11 cellular contexts compared by ENCODE assay signal in genomic region chr2:217928324-217929293, GRCh38.
DNase-seq lines count a peak whose midpoint lies in the region; FAIRE-seq and TF ChIP-seq lines count a peak whose summit lies in the region.
"Had no signal": no experiment of that assay in that cellular context is flagged by ENCODE, and none has a peak within 500 bp of the region (broad histone marks: within the 10 kb centered on the region; RNA-seq: fewer than 3 reads in every experiment).

No MANE protein-coding gene starts in this region.

- H3K4me3 ChIP-seq in endothelial cell of umbilical vein (replicated peaks in 1 of 3; ENCODE audit: insufficient read depth in 1 of 3, low read depth in 1 of 3, low read length in 3 of 3) (no peak overlapping the region), HAP-1 (no peak overlapping the region)

- H3K4me1 ChIP-seq in endothelial cell of umbilical vein (ENCODE audit: control insufficient read depth, extremely low read depth, insufficient read depth, low read length): peaks cover 15% of the 10 kb centered on the region
- H3K4me1 ChIP-seq in HAP-1: no peaks in the 10 kb centered on the region

- dilution Hi-C loops in endothelial cell of umbilical vein (cut with MboI; ENCODE audit: extremely low pct_ligation_motif_present, low sequenced_read_pairs): no loop called here

- H3K36me3 ChIP-seq in endothelial cell of umbilical vein (ENCODE audit: control insufficient read depth in 2 of 2, extremely low read depth in 1 of 2, insufficient read depth in 2 of 2, low read length in 2 of 2) (no peaks in the 10 kb centered on the region), HAP-1 (replicated peaks) (no peaks in the 10 kb centered on the region)

- BruUV-seq in endothelial cell of umbilical vein (replicated peaks; lab: Mats Ljungman, UMichigan): no TSS peak

- no peaks in the 10 kb centered on the region for H4K20me1 ChIP-seq in endothelial cell of umbilical vein (replicated peaks; ENCODE audit: control insufficient read depth, extremely low read depth, insufficient read depth, low read length)

- H3K27me3 ChIP-seq in endothelial cell of umbilical vein (ENCODE audit: control insufficient read depth in 2 of 2, insufficient read depth in 2 of 2, low read length in 2 of 2) (no peaks in the 10 kb centered on the region), HAP-1 (ENCODE audit: low read depth) (no peaks in the 10 kb centered on the region)

- H3K9me1 ChIP-seq in endothelial cell of umbilical vein (replicated peaks; ENCODE audit: control insufficient read depth, extremely low read depth, insufficient read depth, low read length): no peaks in the 10 kb centered on the region

- DNase-seq in NCI-H2196 (lab: John Stamatoyannopoulos, UW; ENCODE audit: unreplicated experiment) (peak; percentile 88), endothelial cell of umbilical vein (ENCODE audit: low read depth, low spot score) (peak; percentile 33), osteocyte (ENCODE audit: extremely low spot score, unreplicated experiment) (no peak), HT-29 (ENCODE audit: low spot score) (no peak), HAP-1 (ENCODE audit: low spot score in 2 of 2) (no peak)
- no peak for DNase-seq in stimulated activated CD4-positive, alpha-beta T cell treated with anti-CD3 and anti-CD28 coated beads, Interleukin-4, amount 100 ng/mL, for 24 hours
- DNase-seq in activated CD8-positive, alpha-beta memory T cell treated with anti-CD3 and anti-CD28 coated beads, Interleukin-2, amount 50 U/mL, for 48 hours: no peak
- DNase-seq: DND-41, immature natural killer cell had no signal

- TF ChIP-seq CTCF in C4-2B (conservative IDR thresholded peaks at IDR 0.05) (no peak), endothelial cell of umbilical vein (IDR thresholded peaks at IDR 0.05; ENCODE audit: extremely low read depth in 1 of 2, insufficient read depth in 1 of 2, low read depth in 1 of 2, low read length in 2 of 2) (no peak), osteocyte (IDR thresholded peaks at IDR 0.05) (no peak)

- no peak for TF ChIP-seq POLR2A in endothelial cell of umbilical vein (IDR thresholded peaks at IDR 0.05; ENCODE audit: low read depth, low read length)

- H3K9me3 ChIP-seq in endothelial cell of umbilical vein (replicated peaks; ENCODE audit: control insufficient read depth, insufficient read depth, low read length) (no peaks in the 10 kb centered on the region), HAP-1 (no peaks in the 10 kb centered on the region)

- no peaks in the 10 kb centered on the region for H3K36me3 Mint-ChIP-seq in osteocyte (ENCODE audit: unreplicated experiment)
- H3K36me3 Mint-ChIP-seq: immature natural killer cell had no signal

- peaks cover 69% of the 10 kb centered on the region for H3K4me1 Mint-ChIP-seq in osteocyte (ENCODE audit: unreplicated experiment)

- H3K9ac ChIP-seq in endothelial cell of umbilical vein (replicated peaks; ENCODE audit: extremely low read depth, insufficient read depth, low read length): no peak overlapping the region

- H3K4me2 ChIP-seq in endothelial cell of umbilical vein (ENCODE audit: insufficient read depth, low read length): no peak overlapping the region

- CTCF ChIA-PET in endothelial cell of umbilical vein (lab: Charles Lee): interaction anchor here (0.7 to 1.5 kb wide), 4 partner anchors 15 to 61 kb away, joined by 3 to 5 read pairs (median 4); no protein-coding TSS in a partner anchor

- intact Hi-C loops in endothelial cell of umbilical vein (cut with micrococcal nuclease): no loop called here

- in situ Hi-C loops in HAP-1 (cut with MboI; ENCODE audit: low sequenced_read_pairs): no loop called here

- no peak overlapping the region for H3K4me3 Mint-ChIP-seq in osteocyte (ENCODE audit: unreplicated experiment)
- H3K4me3 Mint-ChIP-seq: immature natural killer cell; T-helper 1 cell treated with Interleukin-12 subunit alpha and Interleukin-12 subunit beta and Interleukin-4 antibody, amounts not matched to agents 30 μg/mL and 1 μg/mL, for 36 hours had no signal

- POLR2A ChIA-PET in endothelial cell of umbilical vein (lab: Charles Lee): interaction anchor here (0.7 kb wide), 1 partner anchor 1459 kb away, joined by 3 read pairs; no protein-coding TSS in a partner anchor

- 0 out of 2 replicates have a peak overlapping the region, but pooled peaks have one; percentile 10 for H3K27ac ChIP-seq in C4-2B
- H3K27ac ChIP-seq in endothelial cell of umbilical vein (ENCODE audit: insufficient read depth, low read depth, low read length): peak overlapping the region; percentile 26

- no peaks in the 10 kb centered on the region for H3K79me2 ChIP-seq in endothelial cell of umbilical vein (ENCODE audit: control insufficient read depth, insufficient read depth, low read length)

- H3K9me3 Mint-ChIP-seq in osteocyte (ENCODE audit: unreplicated experiment): no peaks in the 10 kb centered on the region
- H3K9me3 Mint-ChIP-seq: immature natural killer cell; T-helper 1 cell treated with Interleukin-12 subunit alpha and Interleukin-12 subunit beta and Interleukin-4 antibody, amounts not matched to agents 30 μg/mL and 1 μg/mL, for 36 hours had no signal

- H3K27ac Mint-ChIP-seq in osteocyte (ENCODE audit: unreplicated experiment): peak overlapping the region; percentile 81
- H3K27ac Mint-ChIP-seq: immature natural killer cell; T-helper 1 cell treated with Interleukin-12 subunit alpha and Interleukin-12 subunit beta and Interleukin-4 antibody, amounts not matched to agents 30 μg/mL and 1 μg/mL, for 36 hours had no signal

- peak overlapping the region; percentile 58 for H2AFZ ChIP-seq in endothelial cell of umbilical vein (ENCODE audit: low read depth, low read length)

- H3K27me3 Mint-ChIP-seq in osteocyte (ENCODE audit: unreplicated experiment): no peaks in the 10 kb centered on the region

- peak; percentile 62 for FAIRE-seq in endothelial cell of umbilical vein (lab: Jason Lieb, UNC)

TF ChIP-seq in endothelial cell of umbilical vein, 7 proteins besides CTCF, POLR2A, EP300 and RAD21:
- TF ChIP-seq MYC (IDR thresholded peaks at IDR 0.05; ENCODE audit: low read depth, low read length): no peak
- TF ChIP-seq JUN (IDR thresholded peaks at IDR 0.05; ENCODE audit: borderline replicate concordance, insufficient read depth, insufficient read length, low read depth): no peak
- TF ChIP-seq GATA2 (IDR thresholded peaks at IDR 0.05; ENCODE audit: insufficient read depth, insufficient read length, low read depth, low read length): no peak
- TF ChIP-seq EZH2 (IDR thresholded peaks at IDR 0.05; ENCODE audit: borderline replicate concordance, low read depth, low read length, severe bottlenecking): no peak
- no peak for TF ChIP-seq POLR2AphosphoS5 (IDR thresholded peaks at IDR 0.05; ENCODE audit: insufficient read depth, low read depth, low read length)
- TF ChIP-seq MAX (IDR thresholded peaks at IDR 0.05; ENCODE audit: insufficient read depth, insufficient read length): no peak
- no peak for TF ChIP-seq FOS (IDR thresholded peaks at IDR 0.05; ENCODE audit: borderline replicate concordance, insufficient read depth, low read length)
TF ChIP-seq in endothelial cell of umbilical vein: peak in this region for 0.

Comparison
In these comparisons a context has a peak if more than half of its experiments do, and no peak if none do; other contexts are left out.
1. DNase-seq: peak in NCI-H2196 (single experiment) and endothelial cell of umbilical vein (single experiment); none in osteocyte (single experiment), HT-29 (single experiment), stimulated activated CD4-positive, alpha-beta T cell treated with anti-CD3 and anti-CD28 coated beads, Interleukin-4, amount 100 ng/mL, for 24 hours (single experiment), activated CD8-positive, alpha-beta memory T cell treated with anti-CD3 and anti-CD28 coated beads, Interleukin-2, amount 50 U/mL, for 48 hours (single experiment) and HAP-1 (0 of 2).